Comparison of ENCODE assay signal across 1 cellular context in the genomic region with DNA sequence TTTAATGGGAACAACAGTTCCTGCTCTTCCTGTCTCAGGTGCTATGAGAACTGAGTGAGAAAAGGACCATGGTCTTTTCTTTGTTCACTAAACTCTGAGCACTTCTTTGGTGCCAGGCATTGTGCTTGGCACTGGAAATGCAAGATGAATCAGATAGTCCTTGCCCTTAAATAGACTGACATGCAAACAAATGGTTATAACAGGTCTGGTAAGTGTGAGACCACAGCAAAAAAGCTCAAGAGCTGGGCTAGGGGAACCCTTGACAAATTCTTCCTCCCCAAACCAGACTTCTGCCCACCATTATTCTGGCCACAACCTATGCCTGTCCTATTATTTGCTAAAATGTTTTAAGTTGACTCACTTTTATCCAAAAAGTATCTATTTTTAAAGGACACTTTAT.
TF ChIP-seq lines count a peak whose summit lies in the region.

No MANE protein-coding gene starts in this region.

TF ChIP-seq in HepG2, 621 proteins besides CTCF, POLR2A, EP300 and RAD21 (continued from another document):
- TF ChIP-seq, protein P1, sequence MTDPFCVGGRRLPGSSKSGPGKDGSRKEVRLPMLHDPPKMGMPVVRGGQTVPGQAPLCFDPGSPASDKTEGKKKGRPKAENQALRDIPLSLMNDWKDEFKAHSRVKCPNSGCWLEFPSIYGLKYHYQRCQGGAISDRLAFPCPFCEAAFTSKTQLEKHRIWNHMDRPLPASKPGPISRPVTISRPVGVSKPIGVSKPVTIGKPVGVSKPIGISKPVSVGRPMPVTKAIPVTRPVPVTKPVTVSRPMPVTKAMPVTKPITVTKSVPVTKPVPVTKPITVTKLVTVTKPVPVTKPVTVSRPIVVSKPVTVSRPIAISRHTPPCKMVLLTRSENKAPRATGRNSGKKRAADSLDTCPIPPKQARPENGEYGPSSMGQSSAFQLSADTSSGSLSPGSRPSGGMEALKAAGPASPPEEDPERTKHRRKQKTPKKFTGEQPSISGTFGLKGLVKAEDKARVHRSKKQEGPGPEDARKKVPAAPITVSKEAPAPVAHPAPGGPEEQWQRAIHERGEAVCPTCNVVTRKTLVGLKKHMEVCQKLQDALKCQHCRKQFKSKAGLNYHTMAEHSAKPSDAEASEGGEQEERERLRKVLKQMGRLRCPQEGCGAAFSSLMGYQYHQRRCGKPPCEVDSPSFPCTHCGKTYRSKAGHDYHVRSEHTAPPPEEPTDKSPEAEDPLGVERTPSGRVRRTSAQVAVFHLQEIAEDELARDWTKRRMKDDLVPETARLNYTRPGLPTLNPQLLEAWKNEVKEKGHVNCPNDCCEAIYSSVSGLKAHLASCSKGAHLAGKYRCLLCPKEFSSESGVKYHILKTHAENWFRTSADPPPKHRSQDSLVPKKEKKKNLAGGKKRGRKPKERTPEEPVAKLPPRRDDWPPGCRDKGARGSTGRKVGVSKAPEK (CRISPR knock-in tag; IDR thresholded peaks at IDR 0.05; ENCODE audit: borderline replicate concordance), result no peak
- TF ChIP-seq ZFP62 (CRISPR knock-in tag; IDR thresholded peaks at IDR 0.05), result no peak
- no peak for TF ChIP-seq FOSL1 (CRISPR knock-in tag; IDR thresholded peaks at IDR 0.05; ENCODE audit: borderline replicate concordance)
- TF ChIP-seq, protein P2, sequence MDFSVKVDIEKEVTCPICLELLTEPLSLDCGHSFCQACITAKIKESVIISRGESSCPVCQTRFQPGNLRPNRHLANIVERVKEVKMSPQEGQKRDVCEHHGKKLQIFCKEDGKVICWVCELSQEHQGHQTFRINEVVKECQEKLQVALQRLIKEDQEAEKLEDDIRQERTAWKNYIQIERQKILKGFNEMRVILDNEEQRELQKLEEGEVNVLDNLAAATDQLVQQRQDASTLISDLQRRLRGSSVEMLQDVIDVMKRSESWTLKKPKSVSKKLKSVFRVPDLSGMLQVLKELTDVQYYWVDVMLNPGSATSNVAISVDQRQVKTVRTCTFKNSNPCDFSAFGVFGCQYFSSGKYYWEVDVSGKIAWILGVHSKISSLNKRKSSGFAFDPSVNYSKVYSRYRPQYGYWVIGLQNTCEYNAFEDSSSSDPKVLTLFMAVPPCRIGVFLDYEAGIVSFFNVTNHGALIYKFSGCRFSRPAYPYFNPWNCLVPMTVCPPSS (IDR thresholded peaks at IDR 0.05), result no peak
- TF ChIP-seq, protein P3, sequence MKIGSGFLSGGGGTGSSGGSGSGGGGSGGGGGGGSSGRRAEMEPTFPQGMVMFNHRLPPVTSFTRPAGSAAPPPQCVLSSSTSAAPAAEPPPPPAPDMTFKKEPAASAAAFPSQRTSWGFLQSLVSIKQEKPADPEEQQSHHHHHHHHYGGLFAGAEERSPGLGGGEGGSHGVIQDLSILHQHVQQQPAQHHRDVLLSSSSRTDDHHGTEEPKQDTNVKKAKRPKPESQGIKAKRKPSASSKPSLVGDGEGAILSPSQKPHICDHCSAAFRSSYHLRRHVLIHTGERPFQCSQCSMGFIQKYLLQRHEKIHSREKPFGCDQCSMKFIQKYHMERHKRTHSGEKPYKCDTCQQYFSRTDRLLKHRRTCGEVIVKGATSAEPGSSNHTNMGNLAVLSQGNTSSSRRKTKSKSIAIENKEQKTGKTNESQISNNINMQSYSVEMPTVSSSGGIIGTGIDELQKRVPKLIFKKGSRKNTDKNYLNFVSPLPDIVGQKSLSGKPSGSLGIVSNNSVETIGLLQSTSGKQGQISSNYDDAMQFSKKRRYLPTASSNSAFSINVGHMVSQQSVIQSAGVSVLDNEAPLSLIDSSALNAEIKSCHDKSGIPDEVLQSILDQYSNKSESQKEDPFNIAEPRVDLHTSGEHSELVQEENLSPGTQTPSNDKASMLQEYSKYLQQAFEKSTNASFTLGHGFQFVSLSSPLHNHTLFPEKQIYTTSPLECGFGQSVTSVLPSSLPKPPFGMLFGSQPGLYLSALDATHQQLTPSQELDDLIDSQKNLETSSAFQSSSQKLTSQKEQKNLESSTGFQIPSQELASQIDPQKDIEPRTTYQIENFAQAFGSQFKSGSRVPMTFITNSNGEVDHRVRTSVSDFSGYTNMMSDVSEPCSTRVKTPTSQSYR (CRISPR knock-in tag; IDR thresholded peaks at IDR 0.05; ENCODE audit: borderline replicate concordance), result no peak
